ENCODE assay signal across 17 cellular contexts in genomic region chr9:82600536-82601271, GRCh38.
DNase-seq lines count a peak whose midpoint lies in the region; ATAC-seq lines count a peak whose summit lies in the region.
"Had no signal": no experiment of that assay in that cellular context is flagged by ENCODE, and none has a peak within 500 bp of the region (broad histone marks: within the 10 kb centered on the region; RNA-seq: fewer than 3 reads in every experiment).

No MANE protein-coding gene starts in this region.

- H3K36me3 ChIP-seq in H7 (replicated peaks; ENCODE audit: control insufficient read depth, insufficient read depth, low read length), result no peaks in the 10 kb centered on the region

- no peak overlapping the region for H3K4me3 ChIP-seq in H7 (ENCODE audit: insufficient read depth, low read depth, low read length)

- H3K27me3 ChIP-seq in H7 (ENCODE audit: control insufficient read depth, insufficient read depth, low read length), result no peaks in the 10 kb centered on the region

- intact Hi-C loops in left ventricle myocardium superior (cut with micrococcal nuclease), result loop anchor here (10.0 kb wide), 1 partner anchor 116 kb away; no protein-coding TSS in a partner anchor
- intact Hi-C loops in sciatic nerve (cut with DNase I), result no loop called here
- intact Hi-C loops in posterior vena cava (cut with DNase I), result no loop called here

- peak; percentile 75 for DNase-seq in DMS53 treated with DMSO at 0.1 percent for 48 hours (lab: John Stamatoyannopoulos, UW; ENCODE audit: unreplicated experiment)
- DNase-seq in NCI-H2196 treated with DMSO at 0.1 percent for 48 hours (lab: John Stamatoyannopoulos, UW; ENCODE audit: unreplicated experiment), result peak; percentile 38
- DNase-seq in left ventricle myocardium superior, result no peak
- no peak for DNase-seq in sciatic nerve (ENCODE audit: low spot score)
- DNase-seq in NCI-H345 treated with DMSO at 0.1 percent for 48 hours (lab: John Stamatoyannopoulos, UW; ENCODE audit: unreplicated experiment), result no peak
- no peak for DNase-seq in H7
- DNase-seq in posterior vena cava (ENCODE audit: low spot score), result no peak
- DNase-seq: activated CD4-positive, alpha-beta T cell treated with anti-CD3 and anti-CD28 coated beads for 1 hour; foreskin melanocyte; HFFc6; KG1; left colon; NCI-H1105; NCI-H345; stimulated activated CD4-positive, alpha-beta T cell treated with anti-CD3 and anti-CD28 coated beads, Interleukin-4, amount 100 ng/mL, for 4 hours; substantia nigra; T-helper 2 cell had no signal

- ATAC-seq in left ventricle myocardium superior (peak; percentile 65), sciatic nerve (peak; percentile 73)
- ATAC-seq: left colon had no signal

Comparison
In these comparisons a context has a peak if more than half of its experiments do, and no peak if none do; other contexts are left out.
1. DNase-seq: peak in DMS53 treated with DMSO at 0.1 percent for 48 hours (single experiment) and NCI-H2196 treated with DMSO at 0.1 percent for 48 hours (single experiment); none in left ventricle myocardium superior (single experiment), sciatic nerve (single experiment), NCI-H345 treated with DMSO at 0.1 percent for 48 hours (single experiment), H7 (single experiment) and posterior vena cava (single experiment).